9 cellular contexts compared by ENCODE assay signal in the genomic region with DNA sequence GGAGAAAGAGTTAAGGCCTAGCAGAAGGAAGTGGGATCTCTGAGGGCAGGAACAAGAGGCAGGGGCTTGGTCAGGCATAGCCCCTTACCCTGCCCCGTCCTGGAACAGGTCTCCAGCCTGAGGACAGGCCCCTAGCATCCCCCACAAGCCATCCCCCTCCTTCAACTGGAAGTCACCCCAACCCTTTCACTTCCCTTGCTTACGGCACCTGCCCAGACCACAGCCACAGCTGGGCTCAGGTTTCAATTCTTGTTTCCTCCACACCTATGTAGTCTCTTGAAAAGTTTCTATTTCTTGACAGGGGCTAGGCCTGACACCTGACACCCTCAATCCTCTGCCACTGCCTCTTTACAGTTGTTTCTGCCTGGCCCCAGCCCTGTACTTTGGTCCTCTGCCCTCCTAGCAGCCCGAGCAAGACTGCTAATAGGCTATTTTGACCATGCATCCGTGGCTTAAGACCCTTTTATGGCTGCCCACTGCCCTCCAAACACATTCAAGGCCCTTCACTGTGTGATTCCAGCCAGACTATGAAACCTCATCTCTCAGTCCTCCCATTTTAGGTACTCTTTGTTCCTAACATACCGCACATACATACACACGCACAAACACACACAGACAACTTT. TPM values are rescaled to one million over a fixed set of nuclear protein-coding genes. Genes with fewer than 3 reads are reported as not detected.
A peak's percentile ranks its signal among the peaks of the same experiment; 100 is the strongest.
DNase-seq lines count a peak whose midpoint lies in the region; ATAC-seq and TF ChIP-seq lines count a peak whose summit lies in the region.
"Had no signal": no experiment of that assay in that cellular context is flagged by ENCODE, and none has a peak within 500 bp of the region (broad histone marks: within the 10 kb centered on the region; RNA-seq: fewer than 3 reads in every experiment).

No MANE protein-coding gene starts in this region.

- no peak overlapping the region for H3K27ac ChIP-seq in smooth muscle cell (ENCODE audit: low read depth)
- H3K27ac ChIP-seq: A549 had no signal

- H3K27ac Mint-ChIP-seq in type B pancreatic cell = peak overlapping the region; percentile 83
- no peak overlapping the region for H3K27ac Mint-ChIP-seq in glutamatergic neuron (ENCODE audit: unreplicated experiment)

- H3F3A ChIP-seq in smooth muscle cell (ENCODE audit: low read depth) = peaks cover 3% of the 10 kb centered on the region

- H3K36me3 ChIP-seq in smooth muscle cell (ENCODE audit: low read depth) = no peaks in the 10 kb centered on the region

- no peaks in the 10 kb centered on the region for H3K27me3 Mint-ChIP-seq in type B pancreatic cell
- peaks cover 2% of the 10 kb centered on the region for H3K27me3 Mint-ChIP-seq in glutamatergic neuron (ENCODE audit: unreplicated experiment)

- H3K4me3 Mint-ChIP-seq in type B pancreatic cell (no peak overlapping the region), glutamatergic neuron (ENCODE audit: unreplicated experiment) (no peak overlapping the region)

- H3K27me3 ChIP-seq in smooth muscle cell (ENCODE audit: low read depth) = no peaks in the 10 kb centered on the region

- 74% methylated on average over 4 of the region's 6 CpGs for whole genome bisulfite sequencing in smooth muscle cell (ENCODE audit: low lambda C conversion rate)

- TF ChIP-seq CTCF in type B pancreatic cell (conservative IDR thresholded peaks at IDR 0.05) (no peak), glutamatergic neuron (IDR thresholded peaks at IDR 0.05; ENCODE audit: partially characterized antibody, unreplicated experiment) (no peak), smooth muscle cell (IDR thresholded peaks at IDR 0.05; ENCODE audit: borderline replicate concordance, insufficient read depth, poor library complexity, severe bottlenecking) (no peak)

- peaks cover 9% of the 10 kb centered on the region for H3K4me1 ChIP-seq in smooth muscle cell (ENCODE audit: low read depth)
- H3K4me1 ChIP-seq: A549 had no signal

- DNase-seq in SIG-M5 treated with dmso at 0.1 percent for 504 hours (lab: John Stamatoyannopoulos, UW; ENCODE audit: unreplicated experiment) (peak; percentile 43), SIG-M5 (lab: John Stamatoyannopoulos, UW) (no peak), RPMI8226 (peak; percentile 97), type B pancreatic cell (ENCODE audit: extremely low spot score, unreplicated experiment) (no peak), glutamatergic neuron (no peak), smooth muscle cell (lab: John Stamatoyannopoulos, UW; ENCODE audit: unreplicated experiment) (no peak)

- no peaks in the 10 kb centered on the region for H3K9me3 ChIP-seq in smooth muscle cell (replicated peaks; ENCODE audit: low read depth)
- H3K9me3 ChIP-seq: A549 had no signal

- ATAC-seq in HG03039 (IDR thresholded peaks at IDR 0.05; ENCODE audit: unreplicated experiment) = peak; percentile 45
- ATAC-seq in esophagus mucosa = peak; percentile 68
- ATAC-seq: A549 had no signal

- no peaks in the 10 kb centered on the region for H4K20me1 ChIP-seq in smooth muscle cell (ENCODE audit: low read depth)

- H3K4me3 ChIP-seq in smooth muscle cell = no peak overlapping the region
- H3K4me3 ChIP-seq: A549 had no signal

- H3K4me1 Mint-ChIP-seq in type B pancreatic cell (ENCODE audit: unreplicated experiment) (peaks cover 22% of the 10 kb centered on the region), glutamatergic neuron (ENCODE audit: low read depth, unreplicated experiment) (peaks cover 3% of the 10 kb centered on the region)

- H3K4me2 ChIP-seq in smooth muscle cell = no peak overlapping the region
- H3K4me2 ChIP-seq: A549 had no signal

- H3K36me3 Mint-ChIP-seq in type B pancreatic cell = no peaks in the 10 kb centered on the region
- H3K36me3 Mint-ChIP-seq in glutamatergic neuron (ENCODE audit: unreplicated experiment) = no peaks in the 10 kb centered on the region

- no peak overlapping the region for H2AFZ ChIP-seq in smooth muscle cell (ENCODE audit: low read depth)

- H3K79me2 ChIP-seq in smooth muscle cell (ENCODE audit: low read depth) = no peaks in the 10 kb centered on the region

- H3K9ac ChIP-seq in smooth muscle cell (ENCODE audit: low read depth) = no peak overlapping the region

- H3K9me3 Mint-ChIP-seq in type B pancreatic cell (no peaks in the 10 kb centered on the region), glutamatergic neuron (ENCODE audit: unreplicated experiment) (peaks cover 10% of the 10 kb centered on the region)

RNA-seq across cellular contexts. Expression of a gene that starts 10.9 kb away (rescaled TPM):
- 7.3 TPM for total RNA-seq in esophagus mucosa
- 30.8 and 32.0 TPM in 2 replicates for total RNA-seq in type B pancreatic cell (ENCODE audit: low replicate concordance)
- 19.7 TPM for total RNA-seq in glutamatergic neuron (ENCODE audit: unreplicated experiment)
- 14.6 and 18.3 TPM in 2 replicates for total RNA-seq in smooth muscle cell
- polyA plus RNA-seq in smooth muscle cell = 18.8 and 24.3 TPM in 2 replicates

Comparison
In these comparisons a context has a peak if more than half of its experiments do, and no peak if none do; other contexts are left out.
1. DNase-seq: peak in SIG-M5 treated with dmso at 0.1 percent for 504 hours (single experiment) and RPMI8226 (single experiment); none in SIG-M5 (single experiment), type B pancreatic cell (single experiment), glutamatergic neuron (single experiment) and smooth muscle cell (single experiment).